23 cellular contexts compared by ENCODE assay signal in the genomic region with DNA sequence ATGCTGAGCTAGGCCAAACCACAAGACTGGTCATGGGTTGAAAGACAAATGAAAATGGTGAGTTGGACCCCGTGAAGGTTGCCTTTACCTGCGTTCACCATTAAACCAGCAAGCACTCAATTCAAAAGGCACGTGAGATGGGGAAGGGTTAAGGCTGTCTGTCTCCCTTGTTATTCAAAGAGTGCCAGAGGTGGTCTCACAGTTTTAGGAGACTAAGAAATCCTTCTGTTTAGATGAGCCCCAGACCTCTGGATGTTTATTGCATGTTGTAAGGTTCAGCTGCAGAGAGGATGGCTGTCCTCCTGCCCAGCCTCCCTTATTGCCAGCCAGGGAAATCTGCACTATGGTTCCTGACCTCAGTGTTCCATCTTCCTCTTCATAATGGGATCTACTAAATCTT.
"Had no signal": no experiment of that assay in that cellular context is flagged by ENCODE, and none has a peak within 500 bp of the region (broad histone marks: within the 10 kb centered on the region; RNA-seq: fewer than 3 reads in every experiment).

No MANE protein-coding gene starts in this region.

- H3K9me3 Mint-ChIP-seq: naive thymus-derived CD4-positive, alpha-beta T cell; natural killer cell treated with Interleukin-12 subunit alpha and Interleukin-12 subunit beta and Interleukin-15 and Interleukin-18, amount 100 ng/mL, for 72 hours had no signal

- H3K27ac ChIP-seq: left ventricle myocardium inferior, ovary, skin epidermis, stomach, thoracic aorta, tibial artery, upper lobe of right lung had no signal

- H3K4me1 ChIP-seq: stomach, upper lobe of right lung had no signal

- H3K9me3 ChIP-seq: left ventricle myocardium inferior, mucosa of descending colon, ovary, stomach, thoracic aorta, tibial artery, upper lobe of right lung had no signal

- H3K4me3 Mint-ChIP-seq: immature natural killer cell; naive thymus-derived CD4-positive, alpha-beta T cell; natural killer cell treated with Interleukin-12 subunit alpha and Interleukin-12 subunit beta and Interleukin-15 and Interleukin-18, amount 100 ng/mL, for 72 hours; stimulated activated naive B cell treated with anti-CD40 and anti-IgM and Interleukin-4, amounts not matched to agents 10 μg/mL and 1 μg/mL and 100 μg/mL, for 72 hours had no signal

- H3K4me3 ChIP-seq: left ventricle myocardium inferior, lung, mucosa of descending colon, ovary, skin epidermis, stomach, thoracic aorta, tibial artery, upper lobe of right lung had no signal

- H3K4me1 Mint-ChIP-seq: immature natural killer cell; naive thymus-derived CD4-positive, alpha-beta T cell had no signal

- DNase-seq: immature natural killer cell; kidney; left colon; left ventricle myocardium inferior; midbrain; mucosa of descending colon; naive thymus-derived CD4-positive, alpha-beta T cell; ovary; right cardiac atrium; stimulated activated CD4-positive, alpha-beta T cell treated with anti-CD3 and anti-CD28 coated beads, Interleukin-12 subunit alpha, Interleukin-12 subunit beta, amount 100 ng/mL, for 4 hours; stimulated activated CD4-positive, alpha-beta T cell treated with anti-CD3 and anti-CD28 coated beads, Interleukin-4, amount 100 ng/mL, for 1 hour; stimulated activated naive B cell treated with anti-CD40 and anti-IgM and Interleukin-4, amounts not matched to agents 10 μg/mL and 1 μg/mL and 100 μg/mL, for 72 hours; stimulated activated naive CD8-positive, alpha-beta T cell treated with anti-CD3 and anti-CD28 coated beads, Interleukin-15, Interleukin-2, amounts not matched to agents 100 U/mL and 50 U/mL, for 24 hours; stomach; tibial artery; trophoblast cell; upper lobe of right lung had no signal

- ATAC-seq: left colon; mucosa of descending colon; naive thymus-derived CD4-positive, alpha-beta T cell; natural killer cell treated with Interleukin-12 subunit alpha and Interleukin-12 subunit beta and Interleukin-15 and Interleukin-18, amount 100 ng/mL, for 72 hours; right cardiac atrium; sciatic nerve; upper lobe of right lung had no signal

- H3K27me3 ChIP-seq: ovary, tibial artery, upper lobe of right lung had no signal

- H3K36me3 Mint-ChIP-seq: immature natural killer cell; naive thymus-derived CD4-positive, alpha-beta T cell; natural killer cell treated with Interleukin-12 subunit alpha and Interleukin-12 subunit beta and Interleukin-15 and Interleukin-18, amount 100 ng/mL, for 72 hours; stimulated activated naive B cell treated with anti-CD40 and anti-IgM and Interleukin-4, amounts not matched to agents 10 μg/mL and 1 μg/mL and 100 μg/mL, for 72 hours had no signal

- H3K36me3 ChIP-seq: left ventricle myocardium inferior, ovary, stomach, thoracic aorta, tibial artery, upper lobe of right lung had no signal

- H3K27ac Mint-ChIP-seq: immature natural killer cell; naive thymus-derived CD4-positive, alpha-beta T cell; natural killer cell treated with Interleukin-12 subunit alpha and Interleukin-12 subunit beta and Interleukin-15 and Interleukin-18, amount 100 ng/mL, for 72 hours; progenitor cell of endocrine pancreas; stimulated activated naive B cell treated with anti-CD40 and anti-IgM and Interleukin-4, amounts not matched to agents 10 μg/mL and 1 μg/mL and 100 μg/mL, for 72 hours had no signal
